Comparison of ENCODE assay signal across 24 cellular contexts in genomic region chr7:73443543-73444255, GRCh38. TPM values are rescaled to one million over a fixed set of nuclear protein-coding genes. Genes with fewer than 3 reads are reported as not detected.
DNase-seq lines count a peak whose midpoint lies in the region; ATAC-seq and TF ChIP-seq lines count a peak whose summit lies in the region.
"Had no signal": no experiment of that assay in that cellular context is flagged by ENCODE, and none has a peak within 500 bp of the region (broad histone marks: within the 10 kb centered on the region; RNA-seq: fewer than 3 reads in every experiment).

No MANE protein-coding gene starts in this region.

- H3K27me3 Mint-ChIP-seq in CD8-positive, alpha-beta T cell (ENCODE audit: low read depth): no peaks in the 10 kb centered on the region
- H3K27me3 Mint-ChIP-seq in progenitor cell of endocrine pancreas: no peaks in the 10 kb centered on the region
- H3K27me3 Mint-ChIP-seq in activated CD4-positive, alpha-beta T cell treated with anti-CD3 and anti-CD28 coated beads, Interleukin-2, amount 10 ng/mL, durations not matched to agents 7 days and 5 days: no peaks in the 10 kb centered on the region
- H3K27me3 Mint-ChIP-seq: CD4-positive, CD25-positive, alpha-beta regulatory T cell had no signal

- CTCF ChIA-PET in CD8-positive, alpha-beta T cell (lab: Charles Lee): interaction anchor here (1.0 to 3.8 kb wide), 2 partner anchors 9 to 120 kb away, joined by 3 to 24 read pairs; no protein-coding TSS in a partner anchor
- CTCF ChIA-PET in activated CD4-positive, alpha-beta T cell treated with anti-CD3 and anti-CD28 coated beads, Interleukin-2, amount 10 ng/mL, durations not matched to agents 7 days and 5 days (lab: Charles Lee): interaction anchor here (0.6 kb wide), 1 partner anchor 29 kb away, joined by 4 read pairs; no protein-coding TSS in a partner anchor

- H3K27me3 ChIP-seq in CD8-positive, alpha-beta T cell (ENCODE audit: insufficient read depth, low read length): no peaks in the 10 kb centered on the region
- H3K27me3 ChIP-seq in NT2/D1 (ENCODE audit: insufficient read depth, insufficient read length) (no peaks in the 10 kb centered on the region), tibial nerve (no peaks in the 10 kb centered on the region)
- H3K27me3 ChIP-seq: BLaER1, SJCRH30 had no signal

- no peak for TF ChIP-seq EP300 in tibial nerve (IDR thresholded peaks at IDR 0.05)

- H3K36me3 ChIP-seq in CD8-positive, alpha-beta T cell (ENCODE audit: insufficient read depth, low read length): peaks cover 67% of the 10 kb centered on the region
- peaks cover 94% of the 10 kb centered on the region for H3K36me3 ChIP-seq in NT2/D1 (ENCODE audit: insufficient read depth, insufficient read length, low read length)
- peaks cover 0 to 98% (median 62%) of the 10 kb centered on the region in 3 donors for H3K36me3 ChIP-seq in tibial nerve

- no peak for DNase-seq in CD8-positive, alpha-beta T cell
- DNase-seq in NT2/D1 (ENCODE audit: low read depth, low spot score): no peak
- DNase-seq in mesenteric fat pad (ENCODE audit: low spot score): peak; percentile 39
- DNase-seq in progenitor cell of endocrine pancreas (ENCODE audit: low spot score, unreplicated experiment): no peak
- DNase-seq in tibial nerve (ENCODE audit: low spot score in 2 of 2): no peak
- DNase-seq in foreskin melanocyte: no peak
- DNase-seq in activated CD4-positive, CD25-positive, alpha-beta regulatory T cell treated with anti-CD3 and anti-CD28 coated beads, Interleukin-2, amount 50 U/mL, for 72 hours: no peak
- no peak for DNase-seq in activated CD4-positive, alpha-beta T cell treated with anti-CD3 and anti-CD28 coated beads, Interleukin-2, amount 10 ng/mL, durations not matched to agents 7 days and 5 days
- DNase-seq: CD4-positive, CD25-positive, alpha-beta regulatory T cell; GM23248; HFFc6; Kasumi-1; MV-4-11; NCI-H1105; NCI-H1436 treated with DMSO at 0.1 percent for 48 hours; NCI-H2171 treated with DMSO at 0.1 percent for 48 hours; NCI-H345; NCI-H524; NCI-H748 treated with DMSO at 0.1 percent for 48 hours; PC-9; SJCRH30 had no signal

- no peaks in the 10 kb centered on the region for H3K9me3 ChIP-seq in CD8-positive, alpha-beta T cell (ENCODE audit: low read length)
- H3K9me3 ChIP-seq in NT2/D1 (ENCODE audit: insufficient read depth, low read length) (no peaks in the 10 kb centered on the region), tibial nerve (no peaks in the 10 kb centered on the region)
- H3K9me3 ChIP-seq: BLaER1, SJCRH30 had no signal

- H3K9ac ChIP-seq in NT2/D1 (ENCODE audit: insufficient read length, low read depth): peak overlapping the region; percentile 8
- H3K9ac ChIP-seq: BLaER1, GM23248 had no signal

- intact Hi-C loops in CD8-positive, alpha-beta T cell (cut with DNase I, micrococcal nuclease): no loop called here

- H3K4me3 ChIP-seq in CD8-positive, alpha-beta T cell (ENCODE audit: low read depth, low read length): no peak overlapping the region
- H3K4me3 ChIP-seq in NT2/D1 (ENCODE audit: insufficient read length, low read depth) (no peak overlapping the region), tibial nerve (no peak overlapping the region)
- H3K4me3 ChIP-seq: BLaER1, GM23248, K562, PC-9, SJCRH30 had no signal

- H3K27ac ChIP-seq in CD8-positive, alpha-beta T cell (ENCODE audit: low read depth, low read length): no peak overlapping the region
- H3K27ac ChIP-seq in tibial nerve: no peak overlapping the region
- H3K27ac ChIP-seq: BLaER1, GM23248, PC-9, SJCRH30 had no signal

- 67 to 74% methylated on average over 12 of the region's 12 CpGs for WGBS in tibial nerve, 2 donors

- no peak for ATAC-seq in CD8-positive, alpha-beta T cell
- ATAC-seq: K562, Right ventricle myocardium inferior had no signal

- POLR2A ChIA-PET in CD8-positive, alpha-beta T cell (lab: Charles Lee): no interaction called here
- POLR2A ChIA-PET in activated CD4-positive, alpha-beta T cell treated with anti-CD3 and anti-CD28 coated beads, Interleukin-2, amount 10 ng/mL, durations not matched to agents 7 days and 5 days (lab: Charles Lee): no interaction called here

- H3K4me1 ChIP-seq in CD8-positive, alpha-beta T cell (ENCODE audit: insufficient read depth, low read length): no peaks in the 10 kb centered on the region
- H3K4me1 ChIP-seq in NT2/D1 (ENCODE audit: insufficient read depth, insufficient read length) (peaks cover 18% of the 10 kb centered on the region), tibial nerve (peaks cover 0 to 6% (median 0%) of the 10 kb centered on the region in 4 donors)
- H3K4me1 ChIP-seq: SJCRH30 had no signal

- H3K27ac Mint-ChIP-seq in CD8-positive, alpha-beta T cell: peak overlapping the region; percentile 55
- peak overlapping the region; percentile 13 for H3K27ac Mint-ChIP-seq in progenitor cell of endocrine pancreas
- no peak overlapping the region for H3K27ac Mint-ChIP-seq in activated CD4-positive, alpha-beta T cell treated with anti-CD3 and anti-CD28 coated beads, Interleukin-2, amount 10 ng/mL, durations not matched to agents 7 days and 5 days
- H3K27ac Mint-ChIP-seq: HFFc6 had no signal

- peaks cover 90% of the 10 kb centered on the region for H3K36me3 Mint-ChIP-seq in CD8-positive, alpha-beta T cell
- H3K36me3 Mint-ChIP-seq in progenitor cell of endocrine pancreas (ENCODE audit: insufficient read depth): peaks cover 35% of the 10 kb centered on the region
- peaks cover 59% of the 10 kb centered on the region for H3K36me3 Mint-ChIP-seq in activated CD4-positive, alpha-beta T cell treated with anti-CD3 and anti-CD28 coated beads, Interleukin-2, amount 10 ng/mL, durations not matched to agents 7 days and 5 days (ENCODE audit: low read depth)

- no peak overlapping the region for H3K4me3 Mint-ChIP-seq in CD8-positive, alpha-beta T cell
- H3K4me3 Mint-ChIP-seq in progenitor cell of endocrine pancreas (ENCODE audit: low read depth): no peak overlapping the region
- H3K4me3 Mint-ChIP-seq in activated CD4-positive, alpha-beta T cell treated with anti-CD3 and anti-CD28 coated beads, Interleukin-2, amount 10 ng/mL, durations not matched to agents 7 days and 5 days: no peak overlapping the region
- H3K4me3 Mint-ChIP-seq: CD4-positive, CD25-positive, alpha-beta regulatory T cell; HFFc6 had no signal

- TF ChIP-seq POLR2A in tibial nerve (IDR thresholded peaks at IDR 0.05): no peak

- peaks cover 7% of the 10 kb centered on the region for H3K4me1 Mint-ChIP-seq in CD8-positive, alpha-beta T cell (ENCODE audit: low read depth)
- H3K4me1 Mint-ChIP-seq in progenitor cell of endocrine pancreas (ENCODE audit: low read depth): no peaks in the 10 kb centered on the region
- H3K4me1 Mint-ChIP-seq in activated CD4-positive, alpha-beta T cell treated with anti-CD3 and anti-CD28 coated beads, Interleukin-2, amount 10 ng/mL, durations not matched to agents 7 days and 5 days: no peaks in the 10 kb centered on the region

- no peak for TF ChIP-seq CTCF in CD8-positive, alpha-beta T cell (IDR thresholded peaks at IDR 0.05)
- TF ChIP-seq CTCF in progenitor cell of endocrine pancreas (IDR thresholded peaks at IDR 0.05; ENCODE audit: unreplicated experiment): no peak
- TF ChIP-seq CTCF in tibial nerve (IDR thresholded peaks at IDR 0.05): no peak

- H3K9me3 Mint-ChIP-seq in CD8-positive, alpha-beta T cell: no peaks in the 10 kb centered on the region
- no peaks in the 10 kb centered on the region for H3K9me3 Mint-ChIP-seq in progenitor cell of endocrine pancreas (ENCODE audit: low read depth)
- H3K9me3 Mint-ChIP-seq in activated CD4-positive, alpha-beta T cell treated with anti-CD3 and anti-CD28 coated beads, Interleukin-2, amount 10 ng/mL, durations not matched to agents 7 days and 5 days: no peaks in the 10 kb centered on the region
- H3K9me3 Mint-ChIP-seq: CD4-positive, CD25-positive, alpha-beta regulatory T cell; HFFc6 had no signal

RNA-seq across cellular contexts. Expression of gene FZD9, which starts 10.1 kb away (rescaled TPM):
- under 1 TPM; 0.16 to 0.28 TPM for total RNA-seq in CD8-positive, alpha-beta T cell
- 0.77 TPM for total RNA-seq in mesenteric fat pad
- 1.6 and 1.8 TPM in 2 replicates for total RNA-seq in progenitor cell of endocrine pancreas
- total RNA-seq in tibial nerve: 1 to 10 TPM in 3 of 4 donors, under 1 TPM in 1; 0.87 to 3.0 (median 2.5) TPM
- not detected for total RNA-seq in activated CD4-positive, alpha-beta T cell treated with anti-CD3 and anti-CD28 coated beads, Interleukin-2, amount 10 ng/mL, durations not matched to agents 7 days and 5 days
- total RNA-seq: CD4-positive, CD25-positive, alpha-beta regulatory T cell; SJCRH30 had no signal
